Comparison of ENCODE assay signal across 23 cellular contexts in genomic region chr3:147680820-147681488, GRCh38.
A peak's percentile ranks its signal among the peaks of the same experiment; 100 is the strongest.
DNase-seq lines count a peak whose midpoint lies in the region; ATAC-seq and TF ChIP-seq lines count a peak whose summit lies in the region.
"Had no signal": no experiment of that assay in that cellular context is flagged by ENCODE, and none has a peak within 500 bp of the region (broad histone marks: within the 10 kb centered on the region; RNA-seq: fewer than 3 reads in every experiment).

No MANE protein-coding gene starts in this region.

- H2AFZ ChIP-seq in fibroblast of lung (ENCODE audit: low read length) (peak overlapping the region; percentile 53), PC-3 (ENCODE audit: low read length) (no peak overlapping the region)

- ATAC-seq in PC-3 (no peak), GM21723 (IDR thresholded peaks at IDR 0.05; ENCODE audit: unreplicated experiment) (no peak)
- ATAC-seq: natural killer cell treated with Interleukin-12 subunit alpha and Interleukin-12 subunit beta and Interleukin-15 and Interleukin-18, amount 100 ng/mL, for 72 hours had no signal

- H3K9me3 Mint-ChIP-seq in HFFc6: peaks cover 8% of the 10 kb centered on the region

- H3K79me2 ChIP-seq in fibroblast of lung (ENCODE audit: control insufficient read depth, insufficient read depth, low read length) (no peaks in the 10 kb centered on the region), PC-3 (ENCODE audit: low read length) (no peaks in the 10 kb centered on the region)

- BruUV-seq in PC-3 (replicated peaks; lab: Mats Ljungman, UMichigan): no TSS peak

- no peak overlapping the region for H3K27ac Mint-ChIP-seq in HFFc6
- H3K27ac Mint-ChIP-seq: activated naive CD4-positive, alpha-beta T cell treated with anti-CD3 and anti-CD28 coated beads for 36 hours; natural killer cell treated with Interleukin-12 subunit alpha and Interleukin-12 subunit beta and Interleukin-15 and Interleukin-18, amount 100 ng/mL, for 72 hours had no signal

- H3K4me3 ChIP-seq in fibroblast of lung (replicated peaks in 1 of 4; ENCODE audit: control extremely low read depth in 1 of 4, insufficient read depth in 1 of 4, low read depth in 3 of 4, low read length in 4 of 4) (no peak overlapping the region), skeletal muscle tissue (ENCODE audit: low read length in 3 of 3) (no peak overlapping the region), PC-3 (ENCODE audit: low read length) (no peak overlapping the region)
- H3K4me3 ChIP-seq: BLaER1, thyroid gland had no signal

- H3F3A ChIP-seq in PC-3 (ENCODE audit: low read length, unreplicated experiment): no peaks in the 10 kb centered on the region

- no peaks in the 10 kb centered on the region for H3K27me3 Mint-ChIP-seq in HFFc6 (ENCODE audit: insufficient read depth)
- H3K27me3 Mint-ChIP-seq: natural killer cell treated with Interleukin-12 subunit alpha and Interleukin-12 subunit beta and Interleukin-15 and Interleukin-18, amount 100 ng/mL, for 72 hours had no signal

- intact Hi-C loops in PC-3 (cut with micrococcal nuclease): no loop called here

- H4K20me1 ChIP-seq in fibroblast of lung (ENCODE audit: control insufficient read depth, extremely low read depth, insufficient read depth, low read length) (no peaks in the 10 kb centered on the region), PC-3 (ENCODE audit: low read length) (no peaks in the 10 kb centered on the region)
- H4K20me1 ChIP-seq: BLaER1 had no signal

- no peaks in the 10 kb centered on the region for H3K27me3 ChIP-seq in fibroblast of lung (ENCODE audit: control insufficient read depth, insufficient read depth, low read length)
- no peaks in the 10 kb centered on the region for H3K27me3 ChIP-seq in skeletal muscle tissue (ENCODE audit: control insufficient read depth in 3 of 3, insufficient read depth in 3 of 3, low read length in 3 of 3)
- H3K27me3 ChIP-seq in PC-3 (ENCODE audit: low read length): peaks cover 5% of the 10 kb centered on the region; the same call in 1 of the 2 replicates
- H3K27me3 ChIP-seq: BLaER1, thyroid gland had no signal

- H3K27ac ChIP-seq in fibroblast of lung (ENCODE audit: insufficient read depth, low read length): no peak overlapping the region
- H3K27ac ChIP-seq in skeletal muscle tissue (ENCODE audit: low read depth, low read length): peak overlapping the region; percentile 78
- no peak overlapping the region for H3K27ac ChIP-seq in PC-3 (ENCODE audit: low read length)
- H3K27ac ChIP-seq: BLaER1, epithelial cell of prostate, RWPE1, thyroid gland had no signal

- no peaks in the 10 kb centered on the region for H3K9me3 ChIP-seq in fibroblast of lung (ENCODE audit: control insufficient read depth, insufficient read depth, low read depth, low read length)
- H3K9me3 ChIP-seq in skeletal muscle tissue (ENCODE audit: control insufficient read depth in 3 of 3, low read length in 3 of 3): no peaks in the 10 kb centered on the region
- no peaks in the 10 kb centered on the region for H3K9me3 ChIP-seq in PC-3 (ENCODE audit: low read length)
- H3K9me3 ChIP-seq: BLaER1, thyroid gland had no signal

- H3K4me3 Mint-ChIP-seq in HFFc6: no peak overlapping the region
- H3K4me3 Mint-ChIP-seq: activated naive CD4-positive, alpha-beta T cell treated with anti-CD3 and anti-CD28 coated beads for 36 hours; natural killer cell treated with Interleukin-12 subunit alpha and Interleukin-12 subunit beta and Interleukin-15 and Interleukin-18, amount 100 ng/mL, for 72 hours had no signal

- H3K36me3 Mint-ChIP-seq in HFFc6 (ENCODE audit: low read depth): no peaks in the 10 kb centered on the region
- H3K36me3 Mint-ChIP-seq: natural killer cell treated with Interleukin-12 subunit alpha and Interleukin-12 subunit beta and Interleukin-15 and Interleukin-18, amount 100 ng/mL, for 72 hours had no signal

- no peaks in the 10 kb centered on the region for H3K4me1 ChIP-seq in fibroblast of lung (ENCODE audit: control insufficient read depth, extremely low read depth, insufficient read depth, low read length)
- H3K4me1 ChIP-seq in skeletal muscle tissue (ENCODE audit: control insufficient read depth in 3 of 3, insufficient read depth in 3 of 3, low read length in 3 of 3): peaks cover 0 to 7% (median 5%) of the 10 kb centered on the region in 3 donors
- no peaks in the 10 kb centered on the region for H3K4me1 ChIP-seq in PC-3 (ENCODE audit: insufficient read depth, low read length)
- H3K4me1 ChIP-seq: BLaER1, thyroid gland had no signal

- no peaks in the 10 kb centered on the region for H3K4me1 Mint-ChIP-seq in HFFc6 (ENCODE audit: low read depth)

- POLR2A ChIA-PET in PC-3 (lab: Charles Lee; ENCODE audit: unreplicated experiment): no interaction called here

- H3K4me2 ChIP-seq in fibroblast of lung (ENCODE audit: extremely low read depth, insufficient read depth, low read length) (no peak overlapping the region), PC-3 (ENCODE audit: low read length) (no peak overlapping the region)
- H3K4me2 ChIP-seq: BLaER1 had no signal

- DNase-seq in NCI-H1436 (lab: John Stamatoyannopoulos, UW) (peak; percentile 37), NCI-H1436 treated with DMSO at 0.1 percent for 48 hours (lab: John Stamatoyannopoulos, UW) (no peak), fibroblast of lung (ENCODE audit: low read depth in 2 of 2) (peak; percentile 15 to 50), left kidney (ENCODE audit: low read depth, low spot score) (peak; percentile 43), HFFc6 (no peak), PC-3 (no peak)
- DNase-seq: 8988T; activated CD4-positive, alpha-beta T cell treated with anti-CD3 and anti-CD28 coated beads, Interleukin-2, amount 50 U/mL, for 1 hour; activated naive CD4-positive, alpha-beta T cell treated with anti-CD3 and anti-CD28 coated beads for 36 hours; GDM1; mesenchymal stem cell; NCI-H1694 treated with DMSO at 0.1 percent for 48 hours; NCI-H446; NK-92 treated with Interleukin-12 subunit alpha and Interleukin-12 subunit beta, amount 100 ng/mL, for 24 hours; stimulated activated naive CD4-positive, alpha-beta T cell; SW 1271; thyroid gland had no signal

- CTCF ChIA-PET in PC-3 (lab: Charles Lee): no interaction called here

- H3K9ac ChIP-seq in fibroblast of lung (ENCODE audit: insufficient read depth, low read length): no peak overlapping the region
- peak overlapping the region in 2 of 3 donors; percentile 56 to 57 for H3K9ac ChIP-seq in skeletal muscle tissue (ENCODE audit: low read depth in 1 of 3, low read length in 3 of 3)
- H3K9ac ChIP-seq in PC-3 (ENCODE audit: low read length): no peak overlapping the region
- H3K9ac ChIP-seq: BLaER1 had no signal

- H3K9me2 ChIP-seq in PC-3 (replicated peaks; ENCODE audit: low read length): no peaks in the 10 kb centered on the region

- TF ChIP-seq CTCF in fibroblast of lung (conservative IDR thresholded peaks at IDR 0.05 in 1 of 2, IDR thresholded peaks at IDR 0.05 in 1 of 2; ENCODE audit: low read depth in 1 of 2, low read length in 2 of 2) (no peak), HFFc6 (IDR thresholded peaks at IDR 0.05) (no peak), PC-3 (conservative IDR thresholded peaks at IDR 0.05; ENCODE audit: low read depth, low read length) (no peak)

- no peaks in the 10 kb centered on the region for H3K36me3 ChIP-seq in fibroblast of lung (ENCODE audit: control insufficient read depth, insufficient read depth, low read length)
- no peaks in the 10 kb centered on the region for H3K36me3 ChIP-seq in skeletal muscle tissue (ENCODE audit: control insufficient read depth in 3 of 3, insufficient read depth in 3 of 3, low read length in 3 of 3)
- no peaks in the 10 kb centered on the region for H3K36me3 ChIP-seq in PC-3 (ENCODE audit: low read depth, low read length)
- H3K36me3 ChIP-seq: BLaER1, thyroid gland had no signal

Comparison
In these comparisons a context has a peak if more than half of its experiments do, and no peak if none do; other contexts are left out.
1. DNase-seq: peak in NCI-H1436 (single experiment), fibroblast of lung (2 of 2) and left kidney (single experiment); none in NCI-H1436 treated with DMSO at 0.1 percent for 48 hours (single experiment), HFFc6 (single experiment) and PC-3 (single experiment).
2. H3K9ac ChIP-seq: peak in skeletal muscle tissue (2 of 3); none in fibroblast of lung (single experiment) and PC-3 (single experiment).